Comparison of ENCODE assay signal across 1 cellular context in genomic region chr2:45894211-45894610, GRCh38.
TF ChIP-seq lines count a peak whose summit lies in the region.

No MANE protein-coding gene starts in this region.

TF ChIP-seq in IMR-90, 13 proteins besides CTCF, POLR2A, EP300 and RAD21 (continued from another document):
- TF ChIP-seq MAFK (IDR thresholded peaks at IDR 0.05; ENCODE audit: low read depth, low read length) (no peak), FOS (IDR thresholded peaks at IDR 0.05; ENCODE audit: low read depth, low read length) (no peak), ELK1 (IDR thresholded peaks at IDR 0.05; ENCODE audit: borderline replicate concordance, low read depth, low read length) (no peak), CHD1 (IDR thresholded peaks at IDR 0.05; ENCODE audit: low read depth, low read length) (no peak)
